In genomic region chr4:73852771-73853170, GRCh38 we compare ENCODE assay signal across 1 cellular context.
TF ChIP-seq lines count a peak whose summit lies in the region.

No MANE protein-coding gene starts in this region.

TF ChIP-seq in endothelial cell of umbilical vein, 7 proteins besides CTCF, POLR2A, EP300 and RAD21:
- TF ChIP-seq POLR2AphosphoS5 (IDR thresholded peaks at IDR 0.05; ENCODE audit: insufficient read depth, low read depth, low read length) (no peak), EZH2 (IDR thresholded peaks at IDR 0.05; ENCODE audit: borderline replicate concordance, low read depth, low read length, severe bottlenecking) (no peak), MAX (IDR thresholded peaks at IDR 0.05; ENCODE audit: insufficient read depth, insufficient read length) (no peak), MYC (IDR thresholded peaks at IDR 0.05; ENCODE audit: low read depth, low read length) (no peak), FOS (IDR thresholded peaks at IDR 0.05; ENCODE audit: borderline replicate concordance, insufficient read depth, low read length) (no peak), GATA2 (IDR thresholded peaks at IDR 0.05; ENCODE audit: insufficient read depth, insufficient read length, low read depth, low read length) (no peak), JUN (IDR thresholded peaks at IDR 0.05; ENCODE audit: borderline replicate concordance, insufficient read depth, insufficient read length, low read depth) (no peak)
